In genomic region chr14:55062517-55063351, GRCh38 we compare ENCODE assay signal across 11 cellular contexts. TPM values are rescaled to one million over a fixed set of nuclear protein-coding genes. Genes with fewer than 3 reads are reported as not detected.
A peak's percentile ranks its signal among the peaks of the same experiment; 100 is the strongest.
DNase-seq lines count a peak whose midpoint lies in the region; ATAC-seq and TF ChIP-seq lines count a peak whose summit lies in the region.
"Had no signal": no experiment of that assay in that cellular context is flagged by ENCODE, and none has a peak within 500 bp of the region (broad histone marks: within the 10 kb centered on the region; RNA-seq: fewer than 3 reads in every experiment).

No MANE protein-coding gene starts in this region.

- no peak overlapping the region for H3K4me3 ChIP-seq in right lobe of liver

- no peaks in the 10 kb centered on the region for H3K27me3 ChIP-seq in right lobe of liver

- no peak overlapping the region for H3K27ac ChIP-seq in right lobe of liver

- no peak for TF ChIP-seq POLR2A in right lobe of liver (IDR thresholded peaks at IDR 0.05)

- H3K9me3 ChIP-seq in right lobe of liver: no peaks in the 10 kb centered on the region

- peaks cover 0 to 8% (median 0%) of the 10 kb centered on the region in 4 donors for H3K4me1 ChIP-seq in right lobe of liver

- H3K36me3 ChIP-seq in right lobe of liver: peaks cover 0 to 34% (median 17%) of the 10 kb centered on the region in 4 donors

- TF ChIP-seq CTCF in right lobe of liver (IDR thresholded peaks at IDR 0.05): no peak

- intact Hi-C loops in Right ventricle myocardium inferior (cut with DNase I): no loop called here
- intact Hi-C loops in cardiac septum (cut with DNase I): no loop called here
- intact Hi-C loops in right lobe of liver (cut with DNase I): no loop called here

- ATAC-seq in Right ventricle myocardium inferior (peak; percentile 81), right lobe of liver (peak; percentile 40 to 72 (median 53)), GM19351 (IDR thresholded peaks at IDR 0.05; ENCODE audit: unreplicated experiment) (no peak)

- 62% methylated on average over 10 of the region's 11 CpGs for WGBS in right lobe of liver (ENCODE audit: insufficient coverage, low coverage, low lambda C conversion rate, missing lambda C conversion rate)

- DNase-seq in Right ventricle myocardium inferior (ENCODE audit: missing footprints): no peak
- no peak for DNase-seq in cardiac septum (ENCODE audit: low spot score)
- peak; percentile 67 for DNase-seq in astrocyte of the hippocampus (ENCODE audit: low read depth, low spot score)
- peak in 1 of 3 donors; percentile 62 for DNase-seq in right lobe of liver
- no peak for DNase-seq in NCI-H1436 (lab: John Stamatoyannopoulos, UW)
- DNase-seq in NCI-H748 treated with DMSO at 0.1 percent for 48 hours (lab: John Stamatoyannopoulos, UW): no peak
- DNase-seq in NCI-H510A treated with DMSO at 0.1 percent for 48 hours (lab: John Stamatoyannopoulos, UW): no peak
- DNase-seq: DMS153, GOT3, SHP77 had no signal

RNA-seq across cellular contexts. Expression of gene MAPK1IP1L, which starts 11.3 kb away (rescaled TPM):
- 65.0 TPM for total RNA-seq in Right ventricle myocardium inferior
- total RNA-seq in cardiac septum: 75.2 TPM
- 10 to 100 TPM; 21.2 to 49.8 (median 34.6) TPM for total RNA-seq in right lobe of liver

RNA-seq across cellular contexts. Expression of gene SOCS4, which starts 35.7 kb away (rescaled TPM):
- total RNA-seq in Right ventricle myocardium inferior: 14.0 TPM
- total RNA-seq in cardiac septum: 19.8 TPM
- 1 to 10 TPM; 5.5 to 8.5 (median 7.6) TPM for total RNA-seq in right lobe of liver

RNA-seq across cellular contexts. Expression of gene WDHD1, which starts 35.8 kb away (rescaled TPM):
- total RNA-seq in Right ventricle myocardium inferior: 1.9 TPM
- 1.8 TPM for total RNA-seq in cardiac septum
- 1 to 10 TPM in 4 of 6 experiments, under 1 TPM in 2; 0.53 to 2.6 (median 1.3) TPM for total RNA-seq in right lobe of liver
